10 cellular contexts compared by ENCODE assay signal in genomic region chr14:90060965-90061848, GRCh38. TPM values are rescaled to one million over a fixed set of nuclear protein-coding genes. Genes with fewer than 3 reads are reported as not detected.
DNase-seq lines count a peak whose midpoint lies in the region; ATAC-seq and TF ChIP-seq lines count a peak whose summit lies in the region.
"Had no signal": no experiment of that assay in that cellular context is flagged by ENCODE, and none has a peak within 500 bp of the region (broad histone marks: within the 10 kb centered on the region; RNA-seq: fewer than 3 reads in every experiment).

No MANE protein-coding gene starts in this region.

- H3K9ac ChIP-seq in rectal smooth muscle tissue (ENCODE audit: low read length), result no peak overlapping the region

- CTCF ChIA-PET in HEK293 (lab: Yijun Ruan, JAX), result interaction anchor here (2.9 kb wide), 1 partner anchor 88 kb away, joined by 13 read pairs; no protein-coding TSS in a partner anchor

- H3K27me3 ChIP-seq in rectal smooth muscle tissue (ENCODE audit: control insufficient read depth, insufficient read depth, low read length), result peaks cover 21% of the 10 kb centered on the region

- no peak overlapping the region for H3K27ac ChIP-seq in HEK293 (ENCODE audit: extremely low read depth, low read depth, low read length)
- H3K27ac ChIP-seq in VCaP, result peak overlapping the region; percentile 31; the same call in 1 of the 2 replicates
- H3K27ac ChIP-seq in rectal smooth muscle tissue (ENCODE audit: low read depth, low read length), result no peak overlapping the region

- intact Hi-C loops in Right ventricle myocardium superior (cut with DNase I), result no loop called here

- peak; percentile 68 for ATAC-seq in Right ventricle myocardium superior (ENCODE audit: poor library complexity)

- H3K9me3 ChIP-seq in HEK293 (ENCODE audit: control insufficient read depth, insufficient read depth, low read depth, low read length), result no peaks in the 10 kb centered on the region

- H3K4me3 ChIP-seq in GM08714 (ENCODE audit: low read length) (peak overlapping the region; percentile 54; the same call in 1 of the 2 replicates), HEK293 (ENCODE audit: low read depth, low read length) (peak overlapping the region; percentile 50), rectal smooth muscle tissue (ENCODE audit: low read length) (peak overlapping the region; percentile 46)

- no peak for TF ChIP-seq CTCF in HEK293 (tag by site-specific recombination; IDR thresholded peaks at IDR 0.05)
- no peak for TF ChIP-seq CTCF in VCaP (conservative IDR thresholded peaks at IDR 0.05)

- H3K4me1 ChIP-seq in HEK293 (ENCODE audit: control insufficient read depth, insufficient read depth, low read length), result no peaks in the 10 kb centered on the region; the same call in 1 of the 2 replicates
- H3K4me1 ChIP-seq in rectal smooth muscle tissue (ENCODE audit: control insufficient read depth, insufficient read depth, low read length), result no peaks in the 10 kb centered on the region

- peak; percentile 49 for DNase-seq in Right ventricle myocardium superior
- DNase-seq in ureter (ENCODE audit: low spot score), result no peak
- no peak for DNase-seq in GF-D8 (lab: John Stamatoyannopoulos, UW)
- DNase-seq in NAMALWA (ENCODE audit: low spot score), result no peak

- no peaks in the 10 kb centered on the region for H3K36me3 ChIP-seq in HEK293 (ENCODE audit: control insufficient read depth in 2 of 2, insufficient read depth in 1 of 2, low read length in 2 of 2)
- H3K36me3 ChIP-seq in rectal smooth muscle tissue (ENCODE audit: control insufficient read depth, insufficient read depth, low read length), result no peaks in the 10 kb centered on the region

- POLR2A ChIA-PET in HEK293 (lab: Yijun Ruan, JAX), result interaction anchor here (0.9 kb wide), 1 partner anchor 102 kb away, joined by 4 read pairs; no protein-coding TSS in a partner anchor

TF ChIP-seq in HEK293, 187 proteins besides CTCF, POLR2A, EP300 and RAD21 (continues in another document):
- TF ChIP-seq ZNF513 (tag by site-specific recombination; IDR thresholded peaks at IDR 0.05) (no peak), ZBTB11 (tag by site-specific recombination; conservative IDR thresholded peaks at IDR 0.05; ENCODE audit: low read depth) (peak; percentile 50; the same call in 1 of the 2 replicates), YY1 (tag by site-specific recombination; IDR thresholded peaks at IDR 0.05) (no peak), ZNF777 (tag by site-specific recombination; IDR thresholded peaks at IDR 0.05; ENCODE audit: borderline replicate concordance) (no peak; the same call in none of the 2 replicates), ZNF292 (tag by site-specific recombination; IDR thresholded peaks at IDR 0.05; ENCODE audit: borderline replicate concordance, low read depth) (no peak), ZNF747 (tag by site-specific recombination; IDR thresholded peaks at IDR 0.05) (no peak), ZBTB48 (tag by site-specific recombination; IDR thresholded peaks at IDR 0.05) (peak; percentile 33; the same call in 1 of the 2 replicates), ZNF133 (tag by site-specific recombination; IDR thresholded peaks at IDR 0.05) (no peak), ZBTB49 (tag by site-specific recombination; IDR thresholded peaks at IDR 0.05; ENCODE audit: low read depth) (no peak), ZNF350 (tag by site-specific recombination; IDR thresholded peaks at IDR 0.05) (no peak), ZNF169 (tag by site-specific recombination; IDR thresholded peaks at IDR 0.05) (no peak), FEZF1 (tag by site-specific recombination; IDR thresholded peaks at IDR 0.05) (no peak), ZNF239 (tag by site-specific recombination; IDR thresholded peaks at IDR 0.05) (no peak), ZNF621 (tag by site-specific recombination; IDR thresholded peaks at IDR 0.05) (no peak), ELK4 (IDR thresholded peaks at IDR 0.05; ENCODE audit: borderline replicate concordance, low read depth, low read length) (no peak), ZNF391 (tag by site-specific recombination; IDR thresholded peaks at IDR 0.05; ENCODE audit: borderline replicate concordance, low read depth) (no peak), ZXDB (tag by site-specific recombination; IDR thresholded peaks at IDR 0.05) (no peak), ZSCAN4 (tag by site-specific recombination; IDR thresholded peaks at IDR 0.05) (no peak), ZFP41 (tag by site-specific recombination; IDR thresholded peaks at IDR 0.05; ENCODE audit: borderline replicate concordance) (no peak), ZNF394 (tag by site-specific recombination; IDR thresholded peaks at IDR 0.05; ENCODE audit: borderline replicate concordance) (no peak), ZNF664 (tag by site-specific recombination; IDR thresholded peaks at IDR 0.05) (no peak)

RNA-seq across cellular contexts. Expression of gene KCNK13, which starts 0.6 kb away (rescaled TPM):
- total RNA-seq in Right ventricle myocardium superior, result 4.7 TPM
- 0.39 TPM for total RNA-seq in ureter
- total RNA-seq: renal cortical epithelial cell, RPMI7951 had no signal
